ENCODE assay signal across 1 cellular context in the genomic region with DNA sequence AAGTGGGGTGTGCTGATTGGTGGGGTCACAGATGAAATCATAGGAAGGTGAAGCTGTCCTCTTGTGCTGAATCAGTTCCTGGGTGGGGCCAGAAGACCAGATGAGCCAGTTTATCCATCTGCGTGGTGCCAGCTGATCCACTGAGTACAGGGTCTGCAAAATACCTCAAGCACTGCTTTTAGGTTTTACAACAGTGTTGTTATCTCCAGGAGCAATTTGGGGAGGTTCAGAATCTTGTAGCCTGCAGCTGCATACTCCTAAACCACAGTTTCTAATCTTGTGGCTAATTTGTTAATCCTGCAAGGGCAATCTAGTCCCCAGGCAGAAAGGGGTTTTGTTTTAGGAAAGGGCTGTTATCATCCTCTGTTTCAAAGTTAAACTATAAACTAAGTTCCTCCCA.
TF ChIP-seq lines count a peak whose summit lies in the region.

No MANE protein-coding gene starts in this region.

TF ChIP-seq in GM23338, 12 proteins besides CTCF, POLR2A, EP300 and RAD21 (continued from another document):
- TF ChIP-seq, protein P1, sequence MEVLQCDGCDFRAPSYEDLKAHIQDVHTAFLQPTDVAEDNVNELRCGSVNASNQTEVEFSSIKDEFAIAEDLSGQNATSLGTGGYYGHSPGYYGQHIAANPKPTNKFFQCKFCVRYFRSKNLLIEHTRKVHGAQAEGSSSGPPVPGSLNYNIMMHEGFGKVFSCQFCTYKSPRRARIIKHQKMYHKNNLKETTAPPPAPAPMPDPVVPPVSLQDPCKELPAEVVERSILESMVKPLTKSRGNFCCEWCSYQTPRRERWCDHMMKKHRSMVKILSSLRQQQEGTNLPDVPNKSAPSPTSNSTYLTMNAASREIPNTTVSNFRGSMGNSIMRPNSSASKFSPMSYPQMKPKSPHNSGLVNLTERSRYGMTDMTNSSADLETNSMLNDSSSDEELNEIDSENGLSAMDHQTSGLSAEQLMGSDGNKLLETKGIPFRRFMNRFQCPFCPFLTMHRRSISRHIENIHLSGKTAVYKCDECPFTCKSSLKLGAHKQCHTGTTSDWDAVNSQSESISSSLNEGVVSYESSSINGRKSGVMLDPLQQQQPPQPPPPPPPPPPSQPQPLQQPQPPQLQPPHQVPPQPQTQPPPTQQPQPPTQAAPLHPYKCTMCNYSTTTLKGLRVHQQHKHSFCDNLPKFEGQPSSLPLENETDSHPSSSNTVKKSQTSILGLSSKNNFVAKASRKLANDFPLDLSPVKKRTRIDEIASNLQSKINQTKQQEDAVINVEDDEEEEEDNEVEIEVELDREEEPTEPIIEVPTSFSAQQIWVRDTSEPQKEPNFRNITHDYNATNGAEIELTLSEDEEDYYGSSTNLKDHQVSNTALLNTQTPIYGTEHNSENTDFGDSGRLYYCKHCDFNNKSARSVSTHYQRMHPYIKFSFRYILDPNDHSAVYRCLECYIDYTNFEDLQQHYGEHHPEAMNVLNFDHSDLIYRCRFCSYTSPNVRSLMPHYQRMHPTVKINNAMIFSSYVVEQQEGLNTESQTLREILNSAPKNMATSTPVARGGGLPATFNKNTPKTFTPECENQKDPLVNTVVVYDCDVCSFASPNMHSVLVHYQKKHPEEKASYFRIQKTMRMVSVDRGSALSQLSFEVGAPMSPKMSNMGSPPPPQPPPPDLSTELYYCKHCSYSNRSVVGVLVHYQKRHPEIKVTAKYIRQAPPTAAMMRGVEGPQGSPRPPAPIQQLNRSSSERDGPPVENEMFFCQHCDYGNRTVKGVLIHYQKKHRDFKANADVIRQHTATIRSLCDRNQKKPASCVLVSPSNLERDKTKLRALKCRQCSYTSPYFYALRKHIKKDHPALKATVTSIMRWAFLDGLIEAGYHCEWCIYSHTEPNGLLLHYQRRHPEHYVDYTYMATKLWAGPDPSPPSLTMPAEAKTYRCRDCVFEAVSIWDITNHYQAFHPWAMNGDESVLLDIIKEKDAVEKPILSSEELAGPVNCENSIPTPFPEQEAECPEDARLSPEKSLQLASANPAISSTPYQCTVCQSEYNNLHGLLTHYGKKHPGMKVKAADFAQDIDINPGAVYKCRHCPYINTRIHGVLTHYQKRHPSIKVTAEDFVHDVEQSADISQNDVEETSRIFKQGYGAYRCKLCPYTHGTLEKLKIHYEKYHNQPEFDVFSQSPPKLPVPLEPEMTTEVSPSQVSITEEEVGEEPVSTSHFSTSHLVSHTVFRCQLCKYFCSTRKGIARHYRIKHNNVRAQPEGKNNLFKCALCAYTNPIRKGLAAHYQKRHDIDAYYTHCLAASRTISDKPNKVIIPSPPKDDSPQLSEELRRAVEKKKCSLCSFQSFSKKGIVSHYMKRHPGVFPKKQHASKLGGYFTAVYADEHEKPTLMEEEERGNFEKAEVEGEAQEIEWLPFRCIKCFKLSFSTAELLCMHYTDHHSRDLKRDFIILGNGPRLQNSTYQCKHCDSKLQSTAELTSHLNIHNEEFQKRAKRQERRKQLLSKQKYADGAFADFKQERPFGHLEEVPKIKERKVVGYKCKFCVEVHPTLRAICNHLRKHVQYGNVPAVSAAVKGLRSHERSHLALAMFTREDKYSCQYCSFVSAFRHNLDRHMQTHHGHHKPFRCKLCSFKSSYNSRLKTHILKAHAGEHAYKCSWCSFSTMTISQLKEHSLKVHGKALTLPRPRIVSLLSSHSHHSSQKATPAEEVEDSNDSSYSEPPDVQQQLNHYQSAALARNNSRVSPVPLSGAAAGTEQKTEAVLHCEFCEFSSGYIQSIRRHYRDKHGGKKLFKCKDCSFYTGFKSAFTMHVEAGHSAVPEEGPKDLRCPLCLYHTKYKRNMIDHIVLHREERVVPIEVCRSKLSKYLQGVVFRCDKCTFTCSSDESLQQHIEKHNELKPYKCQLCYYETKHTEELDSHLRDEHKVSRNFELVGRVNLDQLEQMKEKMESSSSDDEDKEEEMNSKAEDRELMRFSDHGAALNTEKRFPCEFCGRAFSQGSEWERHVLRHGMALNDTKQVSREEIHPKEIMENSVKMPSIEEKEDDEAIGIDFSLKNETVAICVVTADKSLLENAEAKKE (CRISPR knock-in tag; IDR thresholded peaks at IDR 0.05) = no peak
- TF ChIP-seq, protein P2, sequence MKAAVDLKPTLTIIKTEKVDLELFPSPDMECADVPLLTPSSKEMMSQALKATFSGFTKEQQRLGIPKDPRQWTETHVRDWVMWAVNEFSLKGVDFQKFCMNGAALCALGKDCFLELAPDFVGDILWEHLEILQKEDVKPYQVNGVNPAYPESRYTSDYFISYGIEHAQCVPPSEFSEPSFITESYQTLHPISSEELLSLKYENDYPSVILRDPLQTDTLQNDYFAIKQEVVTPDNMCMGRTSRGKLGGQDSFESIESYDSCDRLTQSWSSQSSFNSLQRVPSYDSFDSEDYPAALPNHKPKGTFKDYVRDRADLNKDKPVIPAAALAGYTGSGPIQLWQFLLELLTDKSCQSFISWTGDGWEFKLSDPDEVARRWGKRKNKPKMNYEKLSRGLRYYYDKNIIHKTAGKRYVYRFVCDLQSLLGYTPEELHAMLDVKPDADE (IDR thresholded peaks at IDR 0.05) = no peak
- no peak for TF ChIP-seq NANOG (IDR thresholded peaks at IDR 0.05; ENCODE audit: borderline replicate concordance)
